In genomic region chr2:119426801-119427395, GRCh38 we compare ENCODE assay signal across 18 cellular contexts. TPM values are rescaled to one million over a fixed set of nuclear protein-coding genes. Genes with fewer than 3 reads are reported as not detected.
DNase-seq lines count a peak whose midpoint lies in the region; ATAC-seq, FAIRE-seq and TF ChIP-seq lines count a peak whose summit lies in the region.
"Had no signal": no experiment of that assay in that cellular context is flagged by ENCODE, and none has a peak within 500 bp of the region (broad histone marks: within the 10 kb centered on the region; RNA-seq: fewer than 3 reads in every experiment).

No MANE protein-coding gene starts in this region.

- ATAC-seq in HG02870 (IDR thresholded peaks at IDR 0.05; ENCODE audit: unreplicated experiment) (no peak), GM21526 (IDR thresholded peaks at IDR 0.05; ENCODE audit: low FRiP score, unreplicated experiment) (no peak)
- ATAC-seq: activated CD8-positive, alpha-beta T cell treated with anti-CD3 and anti-CD28 coated beads for 36 hours; Panc1; stimulated activated memory B cell treated with anti-CD40 and anti-IgM and Interleukin-4, amounts not matched to agents 10 μg/mL and 1 μg/mL and 100 μg/mL, for 72 hours had no signal

- peaks cover 20 to 57% of the 10 kb centered on the region in 2 donors for H3K4me1 ChIP-seq in adrenal gland (replicated peaks in 1 of 2)
- peaks cover 21 to 43% (median 34%) of the 10 kb centered on the region in 4 donors for H3K4me1 ChIP-seq in liver (ENCODE audit: control insufficient read depth in 4 of 4, insufficient read depth in 4 of 4, low read length in 3 of 4)
- peaks cover 0 to 10% (median 5%) of the 10 kb centered on the region in 4 donors for H3K4me1 ChIP-seq in sigmoid colon

- H3K36me3 ChIP-seq in adrenal gland (replicated peaks in 1 of 2) (no peaks in the 10 kb centered on the region), liver (ENCODE audit: control insufficient read depth in 4 of 4, insufficient read depth in 3 of 4, low read depth in 1 of 4, low read length in 3 of 4) (no peaks in the 10 kb centered on the region), sigmoid colon (no peaks in the 10 kb centered on the region)
- H3K36me3 ChIP-seq: BLaER1 had no signal

- TF ChIP-seq CTCF in adrenal gland (IDR thresholded peaks at IDR 0.05), result no peak
- TF ChIP-seq CTCF in liver (IDR thresholded peaks at IDR 0.05; ENCODE audit: low read depth, low read length, missing input control), result no peak
- no peak for TF ChIP-seq CTCF in sigmoid colon (IDR thresholded peaks at IDR 0.05)

- no peak for TF ChIP-seq EP300 in sigmoid colon (IDR thresholded peaks at IDR 0.05)

- H3K9me3 ChIP-seq in adrenal gland (replicated peaks in 1 of 3), result no peaks in the 10 kb centered on the region
- no peaks in the 10 kb centered on the region for H3K9me3 ChIP-seq in liver (ENCODE audit: control insufficient read depth in 4 of 4, low read length in 3 of 4)
- H3K9me3 ChIP-seq in sigmoid colon, result no peaks in the 10 kb centered on the region

- FAIRE-seq in GM12891 (lab: Jason Lieb, UNC), result no peak
- FAIRE-seq: islet of Langerhans had no signal

- H3K27me3 ChIP-seq in adrenal gland, result no peaks in the 10 kb centered on the region
- no peaks in the 10 kb centered on the region for H3K27me3 ChIP-seq in liver (ENCODE audit: control insufficient read depth in 4 of 4, insufficient read depth in 4 of 4, low read length in 3 of 4)
- peaks cover 0 to 2% (median 0%) of the 10 kb centered on the region in 3 donors for H3K27me3 ChIP-seq in sigmoid colon

- H3K9ac ChIP-seq in liver (ENCODE audit: low read depth in 1 of 2, low read length in 2 of 2), result no peak overlapping the region
- H3K9ac ChIP-seq: BLaER1 had no signal

- 38 to 42% (median 39%) methylated on average over 11 to 12 of the region's 12 CpGs for WGBS in adrenal gland, 4 donors
- 38% methylated on average over 12 of the region's 12 CpGs for WGBS in liver
- WGBS in sigmoid colon, 2 donors, result 13 to 58% methylated on average over 12 of the region's 12 CpGs

- TF ChIP-seq RAD21 in liver (IDR thresholded peaks at IDR 0.05), result peak in 1 of 2 donors; percentile 38

- no peak for TF ChIP-seq POLR2A in adrenal gland (IDR thresholded peaks at IDR 0.05)
- TF ChIP-seq POLR2A in sigmoid colon (IDR thresholded peaks at IDR 0.05), result no peak
- TF ChIP-seq POLR2A in GM12891 (IDR thresholded peaks at IDR 0.05; ENCODE audit: low read depth, low read length), result no peak

- H3K27ac ChIP-seq in adrenal gland, result peak overlapping the region in 3 of 5 donors; percentile 18 to 45 (median 41)
- H3K27ac ChIP-seq in liver (ENCODE audit: low read depth in 1 of 2, low read length in 2 of 2), result peak overlapping the region; percentile 36 to 68
- no peak overlapping the region for H3K27ac ChIP-seq in sigmoid colon
- H3K27ac ChIP-seq: BLaER1 had no signal

- intact Hi-C loops in adrenal gland (cut with DNase I), result no loop called here
- intact Hi-C loops in sigmoid colon (cut with DNase I), result no loop called here

- DNase-seq in HT-29 (ENCODE audit: low spot score) (peak; percentile 63), adrenal gland (peak; percentile 74 to 89 (median 86)), sigmoid colon (peak; percentile 78), GM12891 (ENCODE audit: insufficient read length, low spot score) (no peak), NCI-H2081 (lab: John Stamatoyannopoulos, UW) (no peak)
- DNase-seq: activated CD8-positive, alpha-beta T cell treated with anti-CD3 and anti-CD28 coated beads for 36 hours; activated gamma-delta T cell treated with Interleukin-2 at 50 U/mL for 16 hours; EL; stimulated activated CD4-positive, alpha-beta T cell treated with anti-CD3 and anti-CD28 coated beads, Interleukin-2, amount 100 ng/mL, for 24 hours had no signal

- H3K4me3 ChIP-seq in adrenal gland (no peak overlapping the region), liver (ENCODE audit: low read depth in 1 of 3, low read length in 3 of 3) (no peak overlapping the region), sigmoid colon (no peak overlapping the region)
- H3K4me3 ChIP-seq: BLaER1 had no signal

TF ChIP-seq in liver, 16 proteins besides CTCF, POLR2A, EP300 and RAD21 (continues in another document):
- TF ChIP-seq SP1 (IDR thresholded peaks at IDR 0.05) (peak; percentile 63), ZBTB33 (IDR thresholded peaks at IDR 0.05) (no peak), GABPA (IDR thresholded peaks at IDR 0.05 in 1 of 2, conservative IDR thresholded peaks at IDR 0.05 in 1 of 2) (peak in 1 of 2 donors; percentile 11), HNF4A (conservative IDR thresholded peaks at IDR 0.05) (peak; percentile 62 to 66), EGR1 (IDR thresholded peaks at IDR 0.05; ENCODE audit: low read depth in 2 of 2) (no peak), RXRA (IDR thresholded peaks at IDR 0.05) (peak; percentile 92), TAF1 (conservative IDR thresholded peaks at IDR 0.05) (no peak), JUND (IDR thresholded peaks at IDR 0.05) (no peak), HNF4G (IDR thresholded peaks at IDR 0.05) (peak; percentile 35), YY1 (IDR thresholded peaks at IDR 0.05) (peak; percentile 34), FOXA2 (IDR thresholded peaks at IDR 0.05) (peak; percentile 62), ATF3 (IDR thresholded peaks at IDR 0.05) (no peak), MAX (IDR thresholded peaks at IDR 0.05) (no peak), FOXA1 (IDR thresholded peaks at IDR 0.05) (peak; percentile 32)

TF ChIP-seq in GM12891, 5 proteins besides CTCF, POLR2A, EP300 and RAD21:
- TF ChIP-seq TAF1 (IDR thresholded peaks at IDR 0.05; ENCODE audit: low read depth, low read length), result no peak
- no peak for TF ChIP-seq PAX5 (IDR thresholded peaks at IDR 0.05; ENCODE audit: insufficient read depth, low read length, severe bottlenecking)
- no peak for TF ChIP-seq POU2F2 (IDR thresholded peaks at IDR 0.05; ENCODE audit: low read depth, low read length)
- no peak for TF ChIP-seq POLR2AphosphoS5 (IDR thresholded peaks at IDR 0.05; ENCODE audit: low read depth, low read length)
- no peak for TF ChIP-seq SPI1 (IDR thresholded peaks at IDR 0.05; ENCODE audit: low read depth, low read length)
TF ChIP-seq in GM12891: peak in this region for 0.

RNA-seq across cellular contexts. Expression of gene TMEM37, which starts 4.8 kb away (rescaled TPM):
- total RNA-seq in HT-29 (2014; rRNA removed; shearing (Covaris generic)), result 0.70 and 2.1 TPM in 2 replicates
- total RNA-seq in adrenal gland (10 to 100 TPM; 11.3 to 31.8 (median 18.7) TPM), liver (10 to 100 TPM; 17.6 to 30.3 TPM), sigmoid colon (1 to 10 TPM in 3 of 4 donors, under 1 TPM in 1; 0.55 to 6.1 (median 2.6) TPM)
- polyA plus RNA-seq in adrenal gland (1 to 10 TPM; 6.9 to 8.5 (median 7.2) TPM), liver (100 to 1,000 TPM in 1 of 2 donors, 10 to 100 TPM in 1; 44.5 to 125 TPM), sigmoid colon (10 to 100 TPM; 45.0 to 96.9 (median 69.7) TPM)
- 0.31 TPM for polyA plus RNA-seq in GM12891 (2012; ENCODE audit: low read depth, missing spikeins)
- total RNA-seq: activated CD8-positive, alpha-beta T cell treated with anti-CD3 and anti-CD28 coated beads for 36 hours; LHCN-M2; T-helper 2 cell treated with Interferon-gamma antibody and Interleukin-4, amounts not matched to agents 100 ng/mL and 5 ng/mL, for 36 hours had no signal

Comparison
In these comparisons a context has a peak if more than half of its experiments do, and no peak if none do; other contexts are left out.
1. DNase-seq: peak in HT-29 (single experiment), adrenal gland (7 of 7) and sigmoid colon (single experiment); none in GM12891 (single experiment) and NCI-H2081 (0 of 2).
2. H3K27ac ChIP-seq: peak in adrenal gland (3 of 5) and liver (2 of 2); none in sigmoid colon (0 of 4).